1 cellular context compared by ENCODE assay signal in the genomic region with DNA sequence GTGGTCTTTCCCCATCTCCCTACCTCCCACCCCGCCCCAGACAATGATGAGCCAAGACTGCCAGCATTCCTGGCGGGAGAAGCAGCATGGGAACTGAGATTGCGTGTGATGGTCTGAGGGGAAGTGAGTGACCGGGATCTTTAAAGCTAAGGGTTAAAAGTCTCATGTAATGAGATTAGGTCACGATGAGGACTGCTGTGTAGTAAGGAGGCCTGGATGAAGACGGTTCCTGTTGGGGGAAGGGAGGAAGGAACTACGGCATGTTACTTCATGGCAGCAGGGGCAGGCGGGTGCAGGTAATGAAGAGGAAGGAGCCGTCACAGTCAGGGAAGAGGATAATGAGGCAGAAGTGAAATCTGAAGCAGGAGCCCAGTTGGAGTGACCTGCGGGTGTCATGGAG.
TF ChIP-seq lines count a peak whose summit lies in the region.

No MANE protein-coding gene starts in this region.

TF ChIP-seq in H1, 55 proteins besides CTCF, POLR2A, EP300 and RAD21 (continued from another document):
- TF ChIP-seq KDM4A (IDR thresholded peaks at IDR 0.05; ENCODE audit: low read depth, low read length, severe bottlenecking): no peak
